ENCODE assay signal across 12 cellular contexts in the genomic region with DNA sequence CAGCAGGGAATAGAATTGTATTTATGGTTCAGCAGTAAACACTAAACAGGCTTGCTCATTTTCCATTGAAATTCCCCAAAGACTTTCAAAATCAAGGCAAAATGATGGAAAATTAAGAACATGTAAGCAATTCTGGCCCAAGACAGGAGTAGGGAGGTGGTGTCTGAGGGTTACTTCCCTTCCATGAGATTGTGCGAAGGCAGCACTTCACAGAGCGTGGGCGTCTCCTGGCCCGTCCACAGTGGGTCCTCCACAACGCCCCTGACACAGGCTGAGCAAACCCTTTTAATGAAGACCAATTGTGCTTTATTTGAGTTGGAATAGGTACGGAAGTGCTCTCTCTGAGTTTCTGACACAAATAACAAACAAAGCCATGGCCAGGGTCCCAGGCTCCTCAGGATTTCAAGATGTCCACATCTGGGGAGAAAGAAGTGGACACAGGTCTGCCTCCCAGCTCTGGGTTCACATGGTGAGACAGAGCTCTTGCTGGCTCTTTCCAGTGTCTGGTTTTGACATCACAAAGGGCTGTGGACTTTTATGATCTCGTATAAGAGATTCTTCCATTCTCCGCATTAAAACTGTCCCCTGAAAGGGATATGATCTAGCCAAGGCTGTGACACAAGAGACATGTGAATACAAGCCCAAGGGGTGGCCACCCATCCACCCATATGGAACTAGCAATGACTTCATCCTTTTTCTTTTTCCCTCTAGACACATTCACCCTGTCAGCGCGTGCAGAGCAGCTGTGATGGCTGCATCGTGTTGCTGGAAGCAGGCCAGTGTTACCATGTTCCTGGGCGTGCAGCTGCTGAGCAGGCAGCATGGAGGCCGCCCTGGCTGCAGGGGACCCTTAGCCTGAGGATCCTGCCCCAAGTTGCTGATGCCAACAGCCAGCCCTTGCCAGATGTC.
DNase-seq lines count a peak whose midpoint lies in the region; ATAC-seq, FAIRE-seq and TF ChIP-seq lines count a peak whose summit lies in the region.
"Had no signal": no experiment of that assay in that cellular context is flagged by ENCODE, and none has a peak within 500 bp of the region (broad histone marks: within the 10 kb centered on the region; RNA-seq: fewer than 3 reads in every experiment).

No MANE protein-coding gene starts in this region.

- DNase-seq in breast epithelium (ENCODE audit: low spot score in 2 of 2) (no peak), MCF 10A (ENCODE audit: unreplicated experiment) (no peak), caudate nucleus (lab: John Stamatoyannopoulos, UW) (peak in 42 of 61 donors; percentile 7 to 75 (median 36)), keratinocyte (ENCODE audit: low read depth, low spot score) (no peak), vagina (ENCODE audit: extremely low spot score in 2 of 2) (peak in 1 of 2 donors; percentile 88)
- DNase-seq in activated naive CD4-positive, alpha-beta T cell treated with anti-CD3 and anti-CD28 coated beads, Interleukin-2, amount 10 ng/mL, durations not matched to agents 7 days and 5 days: no peak
- no peak for DNase-seq in stimulated activated CD4-positive, alpha-beta T cell treated with anti-CD3 and anti-CD28 coated beads, Interleukin-2, amount 100 ng/mL, for 48 hours
- DNase-seq: AML-193 had no signal

- dilution Hi-C loops in keratinocyte (cut with MboI; ENCODE audit: extremely low pct_ligation_motif_present, low sequenced_read_pairs): no loop called here

- no peaks in the 10 kb centered on the region for H3K27me3 Mint-ChIP-seq in MCF 10A (ENCODE audit: insufficient read depth, unreplicated experiment)
- H3K27me3 Mint-ChIP-seq in activated naive CD4-positive, alpha-beta T cell treated with anti-CD3 and anti-CD28 coated beads, Interleukin-2, amount 10 ng/mL, durations not matched to agents 7 days and 5 days: no peaks in the 10 kb centered on the region

- no peak overlapping the region for H3K4me3 ChIP-seq in breast epithelium
- no peak overlapping the region for H3K4me3 ChIP-seq in keratinocyte (ENCODE audit: control insufficient read depth in 2 of 3, extremely low read depth in 1 of 3, insufficient read depth in 2 of 3, low read depth in 1 of 3, low read length in 3 of 3)
- H3K4me3 ChIP-seq in vagina: no peak overlapping the region
- H3K4me3 ChIP-seq: HAP-1 had no signal

- no peak overlapping the region for H3K27ac Mint-ChIP-seq in MCF 10A (ENCODE audit: low read depth, unreplicated experiment)
- no peak overlapping the region for H3K27ac Mint-ChIP-seq in activated naive CD4-positive, alpha-beta T cell treated with anti-CD3 and anti-CD28 coated beads, Interleukin-2, amount 10 ng/mL, durations not matched to agents 7 days and 5 days
- H3K27ac Mint-ChIP-seq: dendritic cell treated with granulocyte-macrophage colony-stimulating factor and Interleukin-4, amounts not matched to agents 40 ng/mL and 50 ng/mL, for 4 days; mesothelial cell of epicardium had no signal

- no peaks in the 10 kb centered on the region for H3K9me3 Mint-ChIP-seq in MCF 10A (ENCODE audit: unreplicated experiment)
- no peaks in the 10 kb centered on the region for H3K9me3 Mint-ChIP-seq in activated naive CD4-positive, alpha-beta T cell treated with anti-CD3 and anti-CD28 coated beads, Interleukin-2, amount 10 ng/mL, durations not matched to agents 7 days and 5 days
- H3K9me3 Mint-ChIP-seq: dendritic cell treated with granulocyte-macrophage colony-stimulating factor and Interleukin-4, amounts not matched to agents 40 ng/mL and 50 ng/mL, for 4 days; mesothelial cell of epicardium had no signal

- no peaks in the 10 kb centered on the region for H3K9me3 ChIP-seq in breast epithelium
- no peaks in the 10 kb centered on the region for H3K9me3 ChIP-seq in keratinocyte (ENCODE audit: control insufficient read depth, low read depth, low read length)
- H3K9me3 ChIP-seq in vagina: no peaks in the 10 kb centered on the region
- H3K9me3 ChIP-seq: HAP-1 had no signal

- no peaks in the 10 kb centered on the region for H3K36me3 ChIP-seq in breast epithelium
- H3K36me3 ChIP-seq in keratinocyte (ENCODE audit: control insufficient read depth in 2 of 2, extremely low read depth in 1 of 2, insufficient read depth in 2 of 2, low read length in 2 of 2): no peaks in the 10 kb centered on the region
- H3K36me3 ChIP-seq in vagina: no peaks in the 10 kb centered on the region
- H3K36me3 ChIP-seq: HAP-1 had no signal

- H3K4me1 ChIP-seq in breast epithelium: peaks cover 0 to 3% of the 10 kb centered on the region in 2 donors
- peaks cover 19% of the 10 kb centered on the region for H3K4me1 ChIP-seq in keratinocyte (ENCODE audit: control insufficient read depth, extremely low read depth, insufficient read depth, low read length)
- peaks cover 13% of the 10 kb centered on the region for H3K4me1 ChIP-seq in vagina

- no peak for ATAC-seq in HG02870 (IDR thresholded peaks at IDR 0.05; ENCODE audit: unreplicated experiment)

- TF ChIP-seq POLR2A in breast epithelium (IDR thresholded peaks at IDR 0.05): no peak
- no peak for TF ChIP-seq POLR2A in vagina (IDR thresholded peaks at IDR 0.05)

- peak overlapping the region; percentile 13 for H3K4me2 ChIP-seq in keratinocyte (ENCODE audit: control insufficient read depth, extremely low read depth, insufficient read depth, low read depth, low read length)

- H3K36me3 Mint-ChIP-seq in MCF 10A (ENCODE audit: insufficient read depth, unreplicated experiment): no peaks in the 10 kb centered on the region
- no peaks in the 10 kb centered on the region for H3K36me3 Mint-ChIP-seq in activated naive CD4-positive, alpha-beta T cell treated with anti-CD3 and anti-CD28 coated beads, Interleukin-2, amount 10 ng/mL, durations not matched to agents 7 days and 5 days
- H3K36me3 Mint-ChIP-seq: mesothelial cell of epicardium had no signal

- peaks cover 11% of the 10 kb centered on the region for H3K4me1 Mint-ChIP-seq in MCF 10A (ENCODE audit: insufficient read depth, unreplicated experiment)
- H3K4me1 Mint-ChIP-seq in activated naive CD4-positive, alpha-beta T cell treated with anti-CD3 and anti-CD28 coated beads, Interleukin-2, amount 10 ng/mL, durations not matched to agents 7 days and 5 days: no peaks in the 10 kb centered on the region

- H3K27ac ChIP-seq in breast epithelium: peak overlapping the region; percentile 66 to 79
- H3K27ac ChIP-seq in caudate nucleus (ENCODE audit: low read depth, low read length): peak overlapping the region; percentile 14
- H3K27ac ChIP-seq in keratinocyte (ENCODE audit: control insufficient read depth, insufficient read depth, low read length): no peak overlapping the region
- H3K27ac ChIP-seq in vagina: peak overlapping the region; percentile 60

- FAIRE-seq in keratinocyte (lab: Jason Lieb, UNC): peak; percentile 70

- no peaks in the 10 kb centered on the region for H3K79me2 ChIP-seq in keratinocyte (ENCODE audit: control insufficient read depth, insufficient read depth, low read length)

- no peaks in the 10 kb centered on the region for H4K20me1 ChIP-seq in keratinocyte (ENCODE audit: control insufficient read depth, extremely low read depth, insufficient read depth, low read length)

- intact Hi-C loops in breast epithelium (cut with DNase I; ENCODE audit: low total_unique reads): no loop called here
- intact Hi-C loops in MCF 10A (cut with micrococcal nuclease): no loop called here
- intact Hi-C loops in vagina (cut with DNase I): no loop called here

- H2AFZ ChIP-seq in keratinocyte (ENCODE audit: control insufficient read depth, low read length): no peak overlapping the region

- POLR2A ChIA-PET in MCF 10A (lab: Yijun Ruan, JAX): no interaction called here

- CTCF ChIA-PET in MCF 10A (lab: Yijun Ruan, JAX): no interaction called here
- CTCF ChIA-PET in activated naive CD4-positive, alpha-beta T cell treated with anti-CD3 and anti-CD28 coated beads, Interleukin-2, amount 10 ng/mL, durations not matched to agents 7 days and 5 days (lab: Charles Lee): no interaction called here

- H3K9me1 ChIP-seq in keratinocyte (ENCODE audit: control insufficient read depth, extremely low read depth, insufficient read depth, low read length): no peaks in the 10 kb centered on the region

- H3K9ac ChIP-seq in keratinocyte (ENCODE audit: control insufficient read depth, extremely low read depth, insufficient read depth, low read length): no peak overlapping the region

- H3K4me3 Mint-ChIP-seq in MCF 10A (ENCODE audit: unreplicated experiment): no peak overlapping the region
- H3K4me3 Mint-ChIP-seq in activated naive CD4-positive, alpha-beta T cell treated with anti-CD3 and anti-CD28 coated beads, Interleukin-2, amount 10 ng/mL, durations not matched to agents 7 days and 5 days: no peak overlapping the region
- H3K4me3 Mint-ChIP-seq: dendritic cell treated with granulocyte-macrophage colony-stimulating factor and Interleukin-4, amounts not matched to agents 40 ng/mL and 50 ng/mL, for 4 days; mesothelial cell of epicardium had no signal

- H3K27me3 ChIP-seq in breast epithelium (no peaks in the 10 kb centered on the region), keratinocyte (ENCODE audit: control insufficient read depth, extremely low read depth, insufficient read depth, low read length) (no peaks in the 10 kb centered on the region), vagina (no peaks in the 10 kb centered on the region)

- BruUV-seq in MCF 10A (replicated peaks; lab: Mats Ljungman, UMichigan): no TSS peak

- no peak for TF ChIP-seq CTCF in breast epithelium (IDR thresholded peaks at IDR 0.05)
- no peak for TF ChIP-seq CTCF in MCF 10A (IDR thresholded peaks at IDR 0.05; ENCODE audit: unreplicated experiment)
- TF ChIP-seq CTCF in keratinocyte (optimal IDR thresholded peaks at IDR 0.05 in 1 of 3, IDR thresholded peaks at IDR 0.05 in 1 of 3, conservative IDR thresholded peaks at IDR 0.05 in 1 of 3; ENCODE audit: extremely low read depth in 1 of 3, insufficient read depth in 2 of 3, low read length in 3 of 3): no peak
- TF ChIP-seq CTCF in vagina (IDR thresholded peaks at IDR 0.05): no peak

Comparison
In these comparisons a context has a peak if more than half of its experiments do, and no peak if none do; other contexts are left out.
1. DNase-seq: peak in caudate nucleus (42 of 61); none in breast epithelium (0 of 2), MCF 10A (single experiment), keratinocyte (single experiment), activated naive CD4-positive, alpha-beta T cell treated with anti-CD3 and anti-CD28 coated beads, Interleukin-2, amount 10 ng/mL, durations not matched to agents 7 days and 5 days (single experiment) and stimulated activated CD4-positive, alpha-beta T cell treated with anti-CD3 and anti-CD28 coated beads, Interleukin-2, amount 100 ng/mL, for 48 hours (0 of 2).